Comparison of ENCODE assay signal across 1 cellular context in genomic region chr15:43514241-43515057, GRCh38.
A peak's percentile ranks its signal among the peaks of the same experiment; 100 is the strongest.
TF ChIP-seq lines count a peak whose summit lies in the region.

No MANE protein-coding gene starts in this region.

TF ChIP-seq in K562, 482 proteins besides CTCF, POLR2A, EP300 and RAD21 (continued from another document and continues in another):
- TF ChIP-seq RB1 (IDR thresholded peaks at IDR 0.05; ENCODE audit: low read depth) (no peak), RFX7 (CRISPR knock-in tag; IDR thresholded peaks at IDR 0.05) (no peak), PYGO2 (tag; IDR thresholded peaks at IDR 0.05) (no peak), MITF (IDR thresholded peaks at IDR 0.05) (no peak), ZNF551 (CRISPR knock-in tag; IDR thresholded peaks at IDR 0.05) (no peak), DEAF1 (CRISPR knock-in tag; IDR thresholded peaks at IDR 0.05) (0 out of 2 replicates have a peak, but pooled peaks have one; percentile 29), NFIX (CRISPR knock-in tag; IDR thresholded peaks at IDR 0.05; ENCODE audit: low read depth) (no peak), ZBTB17 (CRISPR knock-in tag; IDR thresholded peaks at IDR 0.05) (no peak), SMC3 (conservative IDR thresholded peaks at IDR 0.05; ENCODE audit: insufficient read depth, low read depth, low read length) (peak; percentile 18; the same call in 1 of the 2 replicates), ELF2 (CRISPR knock-in tag; IDR thresholded peaks at IDR 0.05) (no peak), MXI1 (IDR thresholded peaks at IDR 0.05; ENCODE audit: low read depth, low read length) (no peak), RBM25 (IDR thresholded peaks at IDR 0.05; ENCODE audit: low read depth, low read length, severe bottlenecking) (no peak), ZNF274 (IDR thresholded peaks at IDR 0.05; ENCODE audit: borderline replicate concordance, low read depth, low read length) (no peak), BRF1 (IDR thresholded peaks at IDR 0.05; ENCODE audit: borderline replicate concordance, extremely low read depth, insufficient read length) (no peak), ASH1L (IDR thresholded peaks at IDR 0.05; ENCODE audit: borderline replicate concordance, low read depth, partially characterized antibody) (no peak), RCOR1 (IDR thresholded peaks at IDR 0.05; ENCODE audit: borderline replicate concordance in 1 of 2, low read depth in 2 of 2, low read length in 2 of 2) (peak in 1 of 2 experiments; percentile 11; a peak in 1 of 4 replicates), ZZZ3 (IDR thresholded peaks at IDR 0.05) (no peak), JUN (IDR thresholded peaks at IDR 0.05; ENCODE audit: borderline replicate concordance, low read depth, low read length) (no peak), JUN (CRISPR knock-in tag; IDR thresholded peaks at IDR 0.05; ENCODE audit: borderline replicate concordance) (no peak), USF1 (CRISPR knock-in tag; IDR thresholded peaks at IDR 0.05) (no peak), SMARCA5 (IDR thresholded peaks at IDR 0.05) (no peak), MECOM (CRISPR knock-in tag; IDR thresholded peaks at IDR 0.05) (no peak), ZNF324 (CRISPR knock-in tag; IDR thresholded peaks at IDR 0.05) (no peak), ZNF592 (IDR thresholded peaks at IDR 0.05) (0 out of 2 replicates have a peak, but pooled peaks have one; percentile 44), HOXB6 (CRISPR knock-in tag; IDR thresholded peaks at IDR 0.05; ENCODE audit: borderline replicate concordance) (no peak), NFATC3 (IDR thresholded peaks at IDR 0.05) (no peak), CHD7 (IDR thresholded peaks at IDR 0.05; ENCODE audit: low read depth, low read length) (no peak), ZNF263 (CRISPR knock-in tag; IDR thresholded peaks at IDR 0.05; ENCODE audit: borderline replicate concordance) (no peak), CREM (IDR thresholded peaks at IDR 0.05; ENCODE audit: low read depth) (no peak), ZNF77 (CRISPR knock-in tag; IDR thresholded peaks at IDR 0.05) (no peak), ZBTB7A (IDR thresholded peaks at IDR 0.05; ENCODE audit: borderline replicate concordance, control insufficient read depth, low read depth, low read length) (peak; percentile 40; the same call in 1 of the 2 replicates), NCOA2 (IDR thresholded peaks at IDR 0.05; ENCODE audit: partially characterized antibody in 2 of 2) (no peak), ELF1 (tag; IDR thresholded peaks at IDR 0.05) (no peak), RREB1 (CRISPR knock-in tag; IDR thresholded peaks at IDR 0.05) (no peak)
